ENCODE assay signal across 15 cellular contexts in the genomic region with DNA sequence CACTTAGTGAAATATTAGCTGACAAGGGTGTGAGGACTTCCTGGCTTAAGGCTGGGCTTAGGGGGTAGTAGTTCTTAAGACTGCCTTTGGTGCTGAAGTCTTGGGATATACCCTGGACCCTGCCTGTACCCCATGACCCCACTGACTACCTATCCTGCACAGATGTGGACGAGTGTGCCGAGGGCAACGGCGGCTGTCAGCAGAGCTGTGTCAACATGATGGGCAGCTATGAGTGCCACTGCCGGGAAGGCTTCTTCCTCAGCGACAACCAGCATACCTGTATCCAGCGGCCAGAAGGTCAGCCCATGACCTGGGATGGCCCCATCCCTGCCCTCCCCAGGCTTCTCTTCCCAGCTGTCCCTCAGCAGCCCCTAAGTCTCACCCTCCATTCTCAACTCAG. TPM values are rescaled to one million over a fixed set of nuclear protein-coding genes. Genes with fewer than 3 reads are reported as not detected.
DNase-seq lines count a peak whose midpoint lies in the region; ATAC-seq and TF ChIP-seq lines count a peak whose summit lies in the region.
"Had no signal": no experiment of that assay in that cellular context is flagged by ENCODE, and none has a peak within 500 bp of the region (broad histone marks: within the 10 kb centered on the region; RNA-seq: fewer than 3 reads in every experiment).

No MANE protein-coding gene starts in this region.

- POLR2A ChIA-PET in IMR-90 (lab: Charles Lee; ENCODE audit: unreplicated experiment): no interaction called here

- H3K9ac ChIP-seq in IMR-90 (ENCODE audit: low read depth, low read length): no peak overlapping the region

- no peak overlapping the region for H3K23ac ChIP-seq in IMR-90 (ENCODE audit: low read depth, low read length)

- in situ Hi-C loops in IMR-90 (cut with MboI; ENCODE audit: low sequenced_read_pairs): no loop called here

- no peak overlapping the region for H2BK120ac ChIP-seq in IMR-90 (ENCODE audit: low read depth, low read length)

- WGBS in IMR-90 (ENCODE audit: extremely low coverage in 2 of 2, insufficient read length in 1 of 2), 2 experiments: 100% methylated on average over 3 of the region's 7 CpGs; no CpG with 5 or more reads in 1 of the 2 experiments
- WGBS in gastroesophageal sphincter (ENCODE audit: low coverage in 1 of 2), 2 donors: 87% methylated on average over 4 of the region's 7 CpGs; no CpG with 5 or more reads in 1 of the 2 donors

- peak overlapping the region; percentile 40 for H3K27ac Mint-ChIP-seq in nephron progenitor cell
- H3K27ac Mint-ChIP-seq: CD4-positive, alpha-beta T cell; H9 had no signal

- no peak overlapping the region for H2BK20ac ChIP-seq in IMR-90 (ENCODE audit: low read depth, low read length)

- H3K4me3 Mint-ChIP-seq in nephron progenitor cell: no peak overlapping the region
- H3K4me3 Mint-ChIP-seq: CD4-positive, alpha-beta T cell; H9 had no signal

- no peak overlapping the region for H3K56ac ChIP-seq in IMR-90 (ENCODE audit: extremely low read depth, insufficient read depth, low read length)

- H2AK5ac ChIP-seq in IMR-90 (ENCODE audit: low read depth, low read length): no peak overlapping the region

- DNase-seq in IMR-90 (no peak), nephron progenitor cell (no peak), thoracic aorta (ENCODE audit: low spot score) (no peak), NCI-H524 treated with DMSO at 0.1 percent for 48 hours (lab: John Stamatoyannopoulos, UW) (no peak), T-helper 9 cell (no peak)
- DNase-seq in stimulated activated naive CD4-positive, alpha-beta T cell (lab: John Stamatoyannopoulos, UW): no peak
- DNase-seq: AML-193; CD4-positive, alpha-beta T cell; H9 had no signal

- H4K8ac ChIP-seq in IMR-90 (ENCODE audit: low read depth in 2 of 2, low read length in 2 of 2): no peak overlapping the region; a peak in 1 of 4 replicates

- no peak overlapping the region for H3K4me3 ChIP-seq in IMR-90 (ENCODE audit: insufficient read depth, low read depth, low read length)
- H3K4me3 ChIP-seq in gastroesophageal sphincter: no peak overlapping the region
- H3K4me3 ChIP-seq in thoracic aorta: no peak overlapping the region
- H3K4me3 ChIP-seq: A549 had no signal

- dilution Hi-C loops in IMR-90 (cut with HindIII; ENCODE audit: low sequenced_read_pairs, unreplicated experiment): no loop called here

- peaks cover 4 to 9% of the 10 kb centered on the region in 2 experiments; a peak in 3 of 4 replicates for H3K79me1 ChIP-seq in IMR-90 (ENCODE audit: low read depth in 1 of 2, low read length in 2 of 2)

- TF ChIP-seq POLR2A in IMR-90 (IDR thresholded peaks at IDR 0.05; ENCODE audit: low read depth, low read length): no peak
- no peak for TF ChIP-seq POLR2A in gastroesophageal sphincter (IDR thresholded peaks at IDR 0.05)

- H3K36me3 ChIP-seq in IMR-90 (ENCODE audit: control insufficient read depth, insufficient read depth, low read length) (peaks cover 22% of the 10 kb centered on the region), gastroesophageal sphincter (peaks cover 0 to 12% of the 10 kb centered on the region in 2 donors), thoracic aorta (peaks cover 21% of the 10 kb centered on the region)

- H3K9me3 ChIP-seq in IMR-90 (ENCODE audit: control insufficient read depth, insufficient read depth, low read length): peaks cover 6% of the 10 kb centered on the region
- H3K9me3 ChIP-seq in gastroesophageal sphincter: peaks cover 0 to 7% (median 0%) of the 10 kb centered on the region in 3 donors
- H3K9me3 ChIP-seq in thoracic aorta: no peaks in the 10 kb centered on the region
- H3K9me3 ChIP-seq: A549 had no signal

- CTCF ChIA-PET in IMR-90 (lab: Yijun Ruan, JAX): interaction anchor here (0.8 kb wide), 1 partner anchor 10 kb away, joined by 3 read pairs; no protein-coding TSS in a partner anchor

- H4K91ac ChIP-seq in IMR-90 (ENCODE audit: insufficient read depth, low read depth, low read length): 0 out of 2 replicates have a peak overlapping the region, but pooled peaks have one; percentile 32

- H3K14ac ChIP-seq in IMR-90 (replicated peaks; ENCODE audit: low read depth, low read length): no peak overlapping the region

- no TSS peak for BruUV-seq in IMR-90 (replicated peaks; lab: Mats Ljungman, UMichigan)

- no peaks in the 10 kb centered on the region for H3K27me3 Mint-ChIP-seq in nephron progenitor cell (ENCODE audit: low read depth, poor library complexity)
- H3K27me3 Mint-ChIP-seq: CD4-positive, alpha-beta T cell had no signal

- no peak overlapping the region for H3K18ac ChIP-seq in IMR-90 (ENCODE audit: low read depth, low read length)

- no peak for TF ChIP-seq RAD21 in IMR-90 (IDR thresholded peaks at IDR 0.05; ENCODE audit: low read length)

- no peak overlapping the region for H2AFZ ChIP-seq in IMR-90 (replicated peaks; ENCODE audit: low read length, poor library complexity)

- no peaks in the 10 kb centered on the region for H3K4me1 Mint-ChIP-seq in nephron progenitor cell

- H2BK5ac ChIP-seq in IMR-90 (ENCODE audit: low read depth, low read length, poor library complexity, severe bottlenecking): no peak overlapping the region

- ATAC-seq in IMR-90 (ENCODE audit: low read depth): no peak
- no peak for ATAC-seq in gastroesophageal sphincter
- ATAC-seq in thoracic aorta (ENCODE audit: insufficient number of reproducible peaks, low FRiP score, low read depth): no peak
- no peak for ATAC-seq in HG02938 (IDR thresholded peaks at IDR 0.05; ENCODE audit: unreplicated experiment)
- ATAC-seq: A549 had no signal

- no peak overlapping the region for H4K5ac ChIP-seq in IMR-90 (ENCODE audit: low read depth, low read length)

- H3K4me2 ChIP-seq in IMR-90 (ENCODE audit: low read depth, low read length): no peak overlapping the region
- H3K4me2 ChIP-seq: A549 had no signal

- intact Hi-C loops in IMR-90 (cut with micrococcal nuclease): no loop called here

- peaks cover 75% of the 10 kb centered on the region for H3K36me3 Mint-ChIP-seq in nephron progenitor cell (ENCODE audit: low read depth)

- TF ChIP-seq CTCF in IMR-90 (conservative IDR thresholded peaks at IDR 0.05; ENCODE audit: low read depth, low read length): no peak
- TF ChIP-seq CTCF in gastroesophageal sphincter (IDR thresholded peaks at IDR 0.05): no peak
- TF ChIP-seq CTCF in nephron progenitor cell (IDR thresholded peaks at IDR 0.05): no peak
- TF ChIP-seq CTCF in thoracic aorta (IDR thresholded peaks at IDR 0.05): no peak

- peaks cover 7% of the 10 kb centered on the region for H3K4me1 ChIP-seq in IMR-90 (ENCODE audit: control insufficient read depth, insufficient read depth, low read length)
- peaks cover 0 to 22% (median 11%) of the 10 kb centered on the region in 3 donors for H3K4me1 ChIP-seq in gastroesophageal sphincter
- H3K4me1 ChIP-seq in thoracic aorta (ENCODE audit: control insufficient read depth in 1 of 2, low read depth in 2 of 2): peaks cover 11 to 52% of the 10 kb centered on the region in 2 donors
- H3K4me1 ChIP-seq: A549 had no signal

- H3K9me1 ChIP-seq in IMR-90 (ENCODE audit: insufficient read depth, low read length): peaks cover 9% of the 10 kb centered on the region

- H3K4ac ChIP-seq in IMR-90 (ENCODE audit: low read depth, low read length): no peak overlapping the region

- no peak overlapping the region for H3K27ac ChIP-seq in IMR-90 (ENCODE audit: insufficient read depth, low read length)
- H3K27ac ChIP-seq in gastroesophageal sphincter: peak overlapping the region in 3 of 4 donors; percentile 31 to 57 (median 46)
- peak overlapping the region; percentile 75 for H3K27ac ChIP-seq in thoracic aorta
- H3K27ac ChIP-seq: 22Rv1, A549, C4-2B, HL-60 had no signal

- peaks cover 5% of the 10 kb centered on the region for H3K9me3 Mint-ChIP-seq in nephron progenitor cell
- H3K9me3 Mint-ChIP-seq: CD4-positive, alpha-beta T cell had no signal

- H3K27me3 ChIP-seq in IMR-90 (ENCODE audit: control insufficient read depth, insufficient read depth, low read length) (no peaks in the 10 kb centered on the region), gastroesophageal sphincter (no peaks in the 10 kb centered on the region), thoracic aorta (replicated peaks; ENCODE audit: insufficient read depth) (no peaks in the 10 kb centered on the region)

- no peaks in the 10 kb centered on the region for H4K20me1 ChIP-seq in IMR-90 (ENCODE audit: insufficient read depth, low read length)

- no peak for TF ChIP-seq EP300 in gastroesophageal sphincter (IDR thresholded peaks at IDR 0.05)

- H2BK15ac ChIP-seq in IMR-90 (ENCODE audit: low read depth, low read length): no peak overlapping the region

- no peak overlapping the region for H2AK9ac ChIP-seq in IMR-90 (replicated peaks; ENCODE audit: low read depth, low read length, poor library complexity)

TF ChIP-seq in IMR-90, 13 proteins besides CTCF, POLR2A, EP300 and RAD21 (continues in another document):
- TF ChIP-seq MAZ (IDR thresholded peaks at IDR 0.05; ENCODE audit: borderline replicate concordance, low read depth, low read length) (no peak), MAFK (IDR thresholded peaks at IDR 0.05; ENCODE audit: low read depth, low read length) (no peak), NFE2L2 (IDR thresholded peaks at IDR 0.05; ENCODE audit: low read depth, low read length) (no peak), CEBPB (IDR thresholded peaks at IDR 0.05; ENCODE audit: low read depth, low read length) (no peak), FOS (IDR thresholded peaks at IDR 0.05; ENCODE audit: low read depth, low read length) (no peak), BHLHE40 (IDR thresholded peaks at IDR 0.05; ENCODE audit: low read depth, low read length) (no peak)
- TF ChIP-seq, protein P1, sequence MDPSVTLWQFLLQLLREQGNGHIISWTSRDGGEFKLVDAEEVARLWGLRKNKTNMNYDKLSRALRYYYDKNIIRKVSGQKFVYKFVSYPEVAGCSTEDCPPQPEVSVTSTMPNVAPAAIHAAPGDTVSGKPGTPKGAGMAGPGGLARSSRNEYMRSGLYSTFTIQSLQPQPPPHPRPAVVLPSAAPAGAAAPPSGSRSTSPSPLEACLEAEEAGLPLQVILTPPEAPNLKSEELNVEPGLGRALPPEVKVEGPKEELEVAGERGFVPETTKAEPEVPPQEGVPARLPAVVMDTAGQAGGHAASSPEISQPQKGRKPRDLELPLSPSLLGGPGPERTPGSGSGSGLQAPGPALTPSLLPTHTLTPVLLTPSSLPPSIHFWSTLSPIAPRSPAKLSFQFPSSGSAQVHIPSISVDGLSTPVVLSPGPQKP (IDR thresholded peaks at IDR 0.05; ENCODE audit: borderline replicate concordance, low read depth, low read length): no peak

RNA-seq across cellular contexts. Expression of gene SCUBE3, which starts 17.8 kb away (rescaled TPM):
- 19.9 and 21.1 TPM in 2 replicates for total RNA-seq in IMR-90 (2012; rRNA removed)
- polyA plus RNA-seq in IMR-90 (2012; rRNA removed): 41.5 and 45.5 TPM in 2 replicates
- polyA plus RNA-seq in IMR-90 (2012; cell fraction: cytosol; rRNA removed): 24.2 and 25.6 TPM in 2 replicates
- polyA plus RNA-seq in IMR-90 (2012; cell fraction: nucleus; rRNA removed; ENCODE audit: low replicate concordance): 53.9 and 65.7 TPM in 2 replicates
- total RNA-seq in gastroesophageal sphincter: 1 to 10 TPM; 1.4 to 7.2 (median 3.0) TPM
- total RNA-seq in thoracic aorta: 100 to 1,000 TPM in 1 of 2 donors, 10 to 100 TPM in 1; 75.6 to 101 TPM
- total RNA-seq: CD4-positive, alpha-beta T cell had no signal

RNA-seq across cellular contexts. Expression of gene ZNF76, which starts 28.0 kb away (rescaled TPM):
- total RNA-seq in IMR-90 (2012; rRNA removed) (15.3 and 19.9 TPM in 2 replicates), gastroesophageal sphincter (10 to 100 TPM; 21.3 to 46.9 (median 40.1) TPM), thoracic aorta (10 to 100 TPM; 46.8 to 47.0 TPM)
- 21.1 and 22.5 TPM in 2 replicates for polyA plus RNA-seq in IMR-90 (2012; rRNA removed)
- polyA plus RNA-seq in IMR-90 (2012; cell fraction: cytosol; rRNA removed): 13.4 and 13.9 TPM in 2 replicates
- polyA plus RNA-seq in IMR-90 (2012; cell fraction: nucleus; rRNA removed; ENCODE audit: low replicate concordance): 87.4 and 150 TPM in 2 replicates
